ENCODE assay signal across 15 cellular contexts in the genomic region with DNA sequence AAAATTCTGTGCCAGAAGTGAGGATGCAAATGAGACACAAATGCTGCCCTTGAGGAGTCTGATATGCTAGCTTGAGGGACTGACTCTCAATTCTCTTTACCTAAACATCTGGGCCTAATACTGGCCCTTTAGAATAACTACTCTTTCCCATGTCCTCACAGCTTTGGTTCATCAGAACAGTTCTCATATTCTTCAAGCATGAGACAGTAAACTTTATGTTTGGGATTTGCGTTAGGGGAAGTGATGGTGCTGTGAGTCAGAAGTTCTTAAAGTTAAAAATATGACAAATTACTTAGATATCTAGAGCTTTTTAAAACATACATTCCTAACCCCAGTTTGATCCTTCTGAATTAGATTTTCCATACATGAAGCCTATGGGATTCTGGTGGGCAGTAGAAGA.
DNase-seq lines count a peak whose midpoint lies in the region; ATAC-seq and TF ChIP-seq lines count a peak whose summit lies in the region.
"Had no signal": no experiment of that assay in that cellular context is flagged by ENCODE, and none has a peak within 500 bp of the region (broad histone marks: within the 10 kb centered on the region; RNA-seq: fewer than 3 reads in every experiment).

No MANE protein-coding gene starts in this region.

- no peak overlapping the region for H3K4me3 ChIP-seq in SJSA1
- H3K4me3 ChIP-seq in fibroblast of mammary gland (ENCODE audit: control insufficient read depth, low read depth, low read length): no peak overlapping the region
- H3K4me3 ChIP-seq: HAP-1, spleen had no signal

- DNase-seq in HCEC 1CT: peak; percentile 99
- DNase-seq in SJSA1 (ENCODE audit: low read depth in 1 of 2, low spot score in 2 of 2): peak in 1 of 2 experiments; percentile 71
- DNase-seq in fibroblast of mammary gland (ENCODE audit: low read depth): peak; percentile 99
- peak; percentile 76 for DNase-seq in stromal cell of bone marrow (ENCODE audit: low read depth)
- DNase-seq in OCI-M1 (lab: John Stamatoyannopoulos, UW): no peak
- DNase-seq in NCI-H2196 (lab: John Stamatoyannopoulos, UW; ENCODE audit: unreplicated experiment): no peak
- DNase-seq: activated CD4-positive, alpha-beta T cell treated with anti-CD3 and anti-CD28 coated beads, Interleukin-2, amount 10 ng/mL, durations not matched to agents 7 days and 5 days; DMS 273 treated with DMSO at 0.1 percent for 48 hours; kidney glomerular epithelial cell; NCI-H1930; spleen; T-cell had no signal

- ATAC-seq in GM18517 (IDR thresholded peaks at IDR 0.05; ENCODE audit: unreplicated experiment): no peak
- ATAC-seq: esophagus mucosa, T-cell had no signal

- H3K9me3 ChIP-seq in SJSA1 (replicated peaks): no peaks in the 10 kb centered on the region; the same call in 1 of the 2 replicates
- H3K9me3 ChIP-seq: HAP-1 had no signal

- H3K27ac ChIP-seq in SJSA1: peak overlapping the region; percentile 74
- H3K27ac ChIP-seq: spleen had no signal

- no peaks in the 10 kb centered on the region for H3K36me3 ChIP-seq in SJSA1
- H3K36me3 ChIP-seq: HAP-1, spleen had no signal

- H3K27me3 ChIP-seq in SJSA1 (replicated peaks): no peaks in the 10 kb centered on the region
- H3K27me3 ChIP-seq: spleen had no signal

- no peak for TF ChIP-seq CTCF in fibroblast of mammary gland (conservative IDR thresholded peaks at IDR 0.05; ENCODE audit: control insufficient read depth, insufficient read depth, low read depth, low read length)

- peaks cover 36% of the 10 kb centered on the region for H3K4me1 ChIP-seq in SJSA1 (replicated peaks)
- H3K4me1 ChIP-seq: HAP-1, spleen had no signal

Comparison
In these comparisons a context has a peak if more than half of its experiments do, and no peak if none do; other contexts are left out.
1. DNase-seq: peak in HCEC 1CT (single experiment), fibroblast of mammary gland (single experiment) and stromal cell of bone marrow (single experiment); none in OCI-M1 (single experiment) and NCI-H2196 (single experiment).